In genomic region chr11:3609416-3610265, GRCh38 we compare ENCODE assay signal across 9 cellular contexts. TPM values are rescaled to one million over a fixed set of nuclear protein-coding genes. Genes with fewer than 3 reads are reported as not detected.
DNase-seq lines count a peak whose midpoint lies in the region; ATAC-seq and TF ChIP-seq lines count a peak whose summit lies in the region.
"Had no signal": no experiment of that assay in that cellular context is flagged by ENCODE, and none has a peak within 500 bp of the region (broad histone marks: within the 10 kb centered on the region; RNA-seq: fewer than 3 reads in every experiment).

No MANE protein-coding gene starts in this region.

- H2AFZ ChIP-seq in neural progenitor cell (replicated peaks) = no peak overlapping the region

- no peaks in the 10 kb centered on the region for H3K79me2 ChIP-seq in neural progenitor cell (ENCODE audit: low read depth)

- H3K4me1 ChIP-seq in neural progenitor cell (no peaks in the 10 kb centered on the region), aorta (ENCODE audit: control insufficient read depth in 1 of 2, insufficient read depth in 2 of 2, low read length in 2 of 2) (no peaks in the 10 kb centered on the region)

- no peak overlapping the region for H3K4me3 Mint-ChIP-seq in neural progenitor cell

- H3K36me3 ChIP-seq in neural progenitor cell = no peaks in the 10 kb centered on the region
- no peaks in the 10 kb centered on the region for H3K36me3 ChIP-seq in aorta (ENCODE audit: control insufficient read depth in 1 of 2, insufficient read depth in 2 of 2, low read length in 1 of 2)
- H3K36me3 ChIP-seq: BLaER1 had no signal

- ATAC-seq in aorta (ENCODE audit: low FRiP score) = no peak

- H3K27me3 ChIP-seq in neural progenitor cell = no peaks in the 10 kb centered on the region
- no peaks in the 10 kb centered on the region for H3K27me3 ChIP-seq in aorta (ENCODE audit: control insufficient read depth in 1 of 2, insufficient read depth in 2 of 2, low read length in 1 of 2)
- H3K27me3 ChIP-seq: BLaER1 had no signal

- H3K4me3 ChIP-seq in HFF-Myc (replicated peaks; ENCODE audit: low read depth, low read length) (no peak overlapping the region), neural progenitor cell (no peak overlapping the region), aorta (ENCODE audit: low read length in 2 of 2) (no peak overlapping the region)
- H3K4me3 ChIP-seq: BLaER1 had no signal

- H3K4me1 Mint-ChIP-seq in neural progenitor cell = no peaks in the 10 kb centered on the region

- H3K9me3 Mint-ChIP-seq in neural progenitor cell = no peaks in the 10 kb centered on the region

- H3K9me3 ChIP-seq in neural progenitor cell (ENCODE audit: low read depth) (peaks cover 3% of the 10 kb centered on the region), aorta (ENCODE audit: control insufficient read depth, low read length) (no peaks in the 10 kb centered on the region)

- H4K20me1 ChIP-seq in neural progenitor cell (ENCODE audit: low read depth) = no peaks in the 10 kb centered on the region
- H4K20me1 ChIP-seq: BLaER1 had no signal

- H3K27ac ChIP-seq in neural progenitor cell = no peak overlapping the region
- no peak overlapping the region for H3K27ac ChIP-seq in aorta (ENCODE audit: low read depth in 1 of 2, low read length in 2 of 2)
- H3K27ac ChIP-seq: BLaER1 had no signal

- H3K27ac Mint-ChIP-seq in neural progenitor cell = no peak overlapping the region

- H3K36me3 Mint-ChIP-seq in neural progenitor cell = no peaks in the 10 kb centered on the region

- intact Hi-C loops in aorta (cut with DNase I) = no loop called here

- H3K4me2 ChIP-seq in neural progenitor cell = no peak overlapping the region
- H3K4me2 ChIP-seq: BLaER1 had no signal

- TF ChIP-seq CTCF in HFF-Myc (IDR thresholded peaks at IDR 0.05; ENCODE audit: low read depth, low read length, missing control alignments) (peak; percentile 89), neural progenitor cell (IDR thresholded peaks at IDR 0.05) (peak; percentile 80)

- DNase-seq in DMS153 treated with DMSO at 0.1 percent for 48 hours (lab: John Stamatoyannopoulos, UW; ENCODE audit: unreplicated experiment) = peak; percentile 7
- DNase-seq in DMS153 (lab: John Stamatoyannopoulos, UW) = no peak
- DNase-seq in HFF-Myc (ENCODE audit: extremely low read depth, low read depth) = peak; percentile 26
- DNase-seq in SKM-1 treated with dmso at 0.1 percent for 144 hours (lab: John Stamatoyannopoulos, UW; ENCODE audit: unreplicated experiment) = peak; percentile 48
- peak; percentile 50 for DNase-seq in epidermal melanocyte (ENCODE audit: insufficient read length, low spot score)
- DNase-seq in neural progenitor cell (ENCODE audit: low spot score) = peak; percentile 61
- no peak for DNase-seq in GDM1 (lab: John Stamatoyannopoulos, UW)
- no peak for DNase-seq in aorta

- H3K27me3 Mint-ChIP-seq in neural progenitor cell (ENCODE audit: insufficient read depth, low read depth) = no peaks in the 10 kb centered on the region

- WGBS in aorta, 2 donors = 56 to 57% methylated on average over 7 of the region's 7 CpGs

- H3K9ac ChIP-seq in neural progenitor cell = no peak overlapping the region
- H3K9ac ChIP-seq: BLaER1 had no signal

- H3F3A ChIP-seq in neural progenitor cell (ENCODE audit: low read depth) = no peaks in the 10 kb centered on the region

RNA-seq across cellular contexts. Expression of gene ART5, which starts 32.2 kb away (rescaled TPM):
- total RNA-seq in neural progenitor cell (ENCODE audit: low replicate concordance) = 8.5 and 12.0 TPM in 2 replicates
- total RNA-seq in aorta = not detected
- not detected for polyA plus RNA-seq in aorta

RNA-seq across cellular contexts. Expression of gene ART1, which starts 35.3 kb away (rescaled TPM):
- total RNA-seq in neural progenitor cell (ENCODE audit: low replicate concordance) = not detected in 2 replicates
- not detected for total RNA-seq in aorta
- polyA plus RNA-seq in aorta = not detected

Comparison
In these comparisons a context has a peak if more than half of its experiments do, and no peak if none do; other contexts are left out.
1. DNase-seq: peak in DMS153 treated with DMSO at 0.1 percent for 48 hours (single experiment), HFF-Myc (single experiment), SKM-1 treated with dmso at 0.1 percent for 144 hours (single experiment), epidermal melanocyte (single experiment) and neural progenitor cell (single experiment); none in DMS153 (single experiment), GDM1 (single experiment) and aorta (0 of 2).